9 cellular contexts compared by ENCODE assay signal in the genomic region with DNA sequence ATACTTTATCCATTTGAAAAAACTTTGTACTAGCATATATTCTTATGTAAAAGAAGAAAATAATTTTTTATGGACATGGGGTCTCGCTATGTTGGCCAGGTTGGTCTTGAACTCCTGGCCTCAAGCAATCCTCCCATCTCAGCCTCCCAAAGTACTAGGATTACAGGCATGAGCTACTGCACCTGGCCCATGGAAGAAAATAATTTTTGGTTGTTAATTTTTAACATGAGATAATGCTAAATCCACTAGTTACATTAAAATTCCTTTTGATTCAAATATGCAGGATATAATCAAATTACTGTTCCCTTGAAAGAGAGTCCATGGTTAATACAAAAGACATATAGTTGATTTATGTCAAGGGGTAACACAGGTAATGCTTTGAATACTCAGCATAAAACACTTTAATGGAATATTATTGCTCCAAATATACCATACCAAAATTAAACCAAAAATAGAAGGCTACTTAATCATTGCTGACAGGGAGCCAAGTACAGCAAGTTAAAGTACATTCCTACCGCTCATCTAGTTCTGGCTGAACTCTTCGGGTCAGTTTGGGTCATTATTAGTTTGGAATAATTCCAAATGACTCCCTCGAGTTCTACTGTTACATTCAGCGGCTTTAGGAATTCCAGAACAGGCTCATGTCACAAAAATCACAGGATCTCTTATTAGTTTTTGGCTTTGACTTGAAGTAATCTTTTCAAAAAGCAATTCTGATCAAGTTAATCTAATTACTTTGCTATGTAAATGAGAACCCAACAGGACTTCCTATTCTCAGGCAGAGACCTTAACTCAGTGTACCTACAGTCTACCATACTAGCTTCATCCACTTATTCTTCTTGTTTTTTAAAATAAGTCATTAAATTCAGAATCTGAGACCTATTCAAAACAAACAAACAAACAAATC. TPM values are rescaled to one million over a fixed set of nuclear protein-coding genes. Genes with fewer than 3 reads are reported as not detected.
A peak's percentile ranks its signal among the peaks of the same experiment; 100 is the strongest.
DNase-seq lines count a peak whose midpoint lies in the region; ATAC-seq and TF ChIP-seq lines count a peak whose summit lies in the region.
"Had no signal": no experiment of that assay in that cellular context is flagged by ENCODE, and none has a peak within 500 bp of the region (broad histone marks: within the 10 kb centered on the region; RNA-seq: fewer than 3 reads in every experiment).

No MANE protein-coding gene starts in this region.

- H3K27me3 Mint-ChIP-seq in HFFc6 (ENCODE audit: insufficient read depth) (no peaks in the 10 kb centered on the region), MCF 10A (ENCODE audit: insufficient read depth, unreplicated experiment) (no peaks in the 10 kb centered on the region)

- H3K9me3 Mint-ChIP-seq in HFFc6 (no peaks in the 10 kb centered on the region), MCF 10A (ENCODE audit: unreplicated experiment) (no peaks in the 10 kb centered on the region)

- H3K4me1 Mint-ChIP-seq in HFFc6 (ENCODE audit: low read depth) (peaks cover 67% of the 10 kb centered on the region), MCF 10A (ENCODE audit: insufficient read depth, unreplicated experiment) (peaks cover 14% of the 10 kb centered on the region)

- ATAC-seq in left lung (peak; percentile 70), GM19395 (IDR thresholded peaks at IDR 0.05; ENCODE audit: unreplicated experiment) (no peak), GM19467 (IDR thresholded peaks at IDR 0.05; ENCODE audit: unreplicated experiment) (no peak)

- H3K9me3 ChIP-seq in left lung (no peaks in the 10 kb centered on the region), tibial artery (no peaks in the 10 kb centered on the region)
- H3K9me3 ChIP-seq: SJSA1 had no signal

- H3K36me3 ChIP-seq in left lung (no peaks in the 10 kb centered on the region), tibial artery (no peaks in the 10 kb centered on the region)

- POLR2A ChIA-PET in MCF 10A (lab: Yijun Ruan, JAX) = interaction anchor here (0.7 to 1.1 kb wide), 4 partner anchors 13 to 253 kb away, joined by 3 to 5 read pairs (median 4); no protein-coding TSS in a partner anchor

- H3K27me3 ChIP-seq in left lung = no peaks in the 10 kb centered on the region
- no peaks in the 10 kb centered on the region for H3K27me3 ChIP-seq in tibial artery
- H3K27me3 ChIP-seq: SJSA1 had no signal

- intact Hi-C loops in MCF 10A (cut with micrococcal nuclease) (no loop called here), left lung (cut with DNase I) (no loop called here), tibial artery (cut with DNase I; ENCODE audit: low total_unique reads) (no loop called here)

- H3K27ac Mint-ChIP-seq in HFFc6 (peak overlapping the region; percentile 62), MCF 10A (ENCODE audit: low read depth, unreplicated experiment) (no peak overlapping the region)

- H3K4me1 ChIP-seq in left lung (peaks cover 22 to 69% of the 10 kb centered on the region in 2 donors), tibial artery (peaks cover 0 to 89% (median 42%) of the 10 kb centered on the region in 4 donors)

- DNase-seq in HFFc6 (peak; percentile 89), MCF 10A (ENCODE audit: unreplicated experiment) (peak; percentile 59), left lung (no peak), tibial artery (no peak), NCI-H187 (lab: John Stamatoyannopoulos, UW) (no peak), 8988T (no peak)

- no peak overlapping the region for H3K4me3 ChIP-seq in left lung
- no peak overlapping the region for H3K4me3 ChIP-seq in tibial artery
- H3K4me3 ChIP-seq: SJSA1 had no signal

- CTCF ChIA-PET in MCF 10A (lab: Yijun Ruan, JAX) = interaction anchor here (0.7 kb wide), 1 partner anchor 16 kb away, joined by 3 read pairs; no protein-coding TSS in a partner anchor

- peak overlapping the region; percentile 75 for H3K4me3 Mint-ChIP-seq in HFFc6
- H3K4me3 Mint-ChIP-seq in MCF 10A (ENCODE audit: unreplicated experiment) = peak overlapping the region; percentile 2

- H3K36me3 Mint-ChIP-seq in HFFc6 (ENCODE audit: low read depth) (peaks cover 5% of the 10 kb centered on the region), MCF 10A (ENCODE audit: insufficient read depth, unreplicated experiment) (no peaks in the 10 kb centered on the region)

- TF ChIP-seq CTCF in HFFc6 (IDR thresholded peaks at IDR 0.05) = no peak
- no peak for TF ChIP-seq CTCF in MCF 10A (IDR thresholded peaks at IDR 0.05; ENCODE audit: unreplicated experiment)
- no peak for TF ChIP-seq CTCF in left lung (IDR thresholded peaks at IDR 0.05)
- TF ChIP-seq CTCF in tibial artery (IDR thresholded peaks at IDR 0.05) = no peak

- H3K27ac ChIP-seq in left lung = peak overlapping the region; percentile 5 to 40
- H3K27ac ChIP-seq in tibial artery = peak overlapping the region; percentile 34 to 36
- H3K27ac ChIP-seq: SJSA1 had no signal

- no TSS peak for BruUV-seq in MCF 10A (replicated peaks; lab: Mats Ljungman, UMichigan)

RNA-seq across cellular contexts. Expression of gene SOS2, which starts 6.1 kb away (rescaled TPM):
- 10 to 100 TPM; 11.8 to 14.5 (median 13.3) TPM for total RNA-seq in HFFc6 (2021; fragmentation: NEBNext Ultra II Directional; extraction: Animal tissue kit (Norgen Biotek cat#: 25700))
- total RNA-seq in MCF 10A (2022) (19.0 and 21.5 TPM in 2 replicates), left lung (10 to 100 TPM; 27.8 to 31.4 TPM)

Comparison
In these comparisons a context has a peak if more than half of its experiments do, and no peak if none do; other contexts are left out.
1. DNase-seq: peak in HFFc6 (single experiment) and MCF 10A (single experiment); none in left lung (0 of 2), tibial artery (0 of 2), NCI-H187 (0 of 2) and 8988T (single experiment).